In the genomic region with DNA sequence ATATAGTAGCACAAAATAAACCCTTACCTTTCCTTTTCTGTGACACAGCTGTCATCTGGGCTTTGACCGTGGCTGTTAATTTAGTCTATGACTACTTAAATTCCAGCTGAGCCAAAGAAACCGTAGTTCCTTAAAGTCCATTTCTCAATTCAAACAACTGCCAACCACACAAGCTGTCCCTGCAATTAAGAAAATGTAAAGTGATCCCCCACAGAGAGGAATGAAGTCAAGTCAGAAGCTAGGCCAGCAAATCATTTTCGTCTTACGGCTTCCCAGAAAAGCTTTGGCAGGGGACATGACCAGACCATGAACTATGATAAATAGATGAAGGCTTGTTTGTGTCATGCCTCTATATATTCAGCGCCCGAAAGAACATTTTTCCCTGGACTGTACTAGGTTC, we compare ENCODE assay signal across 16 cellular contexts. TPM values are rescaled to one million over a fixed set of nuclear protein-coding genes. Genes with fewer than 3 reads are reported as not detected.
DNase-seq lines count a peak whose midpoint lies in the region; ATAC-seq, FAIRE-seq and TF ChIP-seq lines count a peak whose summit lies in the region.
"Had no signal": no experiment of that assay in that cellular context is flagged by ENCODE, and none has a peak within 500 bp of the region (broad histone marks: within the 10 kb centered on the region; RNA-seq: fewer than 3 reads in every experiment).

No MANE protein-coding gene starts in this region.

- H2BK15ac ChIP-seq in H1 (ENCODE audit: low read length), result no peak overlapping the region

- no peak overlapping the region for H2BK12ac ChIP-seq in H1 (ENCODE audit: low read depth, low read length)

- H3K23ac ChIP-seq in H1 (ENCODE audit: insufficient read length), result no peak overlapping the region

- H3K4ac ChIP-seq in H1 (replicated peaks; ENCODE audit: insufficient read length, low read depth, low read length), result no peak overlapping the region

- H2BK20ac ChIP-seq in H1 (ENCODE audit: low read length), result no peak overlapping the region

- H4K91ac ChIP-seq in H1 (replicated peaks; ENCODE audit: insufficient read length, low read length), result no peak overlapping the region

- no peak overlapping the region for H3K56ac ChIP-seq in H1 (replicated peaks; ENCODE audit: insufficient read length, low read depth, low read length)

- H4K5ac ChIP-seq in H1 (ENCODE audit: insufficient read length, low read depth, low read length), result no peak overlapping the region

- no peak overlapping the region for H2AK5ac ChIP-seq in H1 (ENCODE audit: low read depth, low read length)

- intact Hi-C loops in aorta (cut with DNase I), result no loop called here

- 59% methylated on average over 6 of the region's 6 CpGs; no CpG with 5 or more reads in 1 of the 2 experiments for WGBS in H1 (ENCODE audit: extremely low coverage in 1 of 2, insufficient coverage in 1 of 2, insufficient read length in 1 of 2, insufficient replicate concordance in 2 of 2, low coverage in 1 of 2, low lambda C conversion rate in 2 of 2, missing lambda C conversion rate in 1 of 2), 2 experiments
- 21 to 22% methylated on average over 6 of the region's 6 CpGs for WGBS in aorta, 2 donors

- no peak overlapping the region for H3K27ac ChIP-seq in H1 (ENCODE audit: low read depth, low read length)
- H3K27ac ChIP-seq in aorta (ENCODE audit: low read depth in 1 of 2, low read length in 2 of 2), result no peak overlapping the region
- H3K27ac ChIP-seq: cardiac muscle cell, foreskin keratinocyte, left lung, neutrophil had no signal

- H3K27me3 ChIP-seq in H1 (replicated peaks in 1 of 4; ENCODE audit: control insufficient read depth in 3 of 4, extremely low read depth in 1 of 4, insufficient read depth in 3 of 4, low read length in 3 of 4) (no peaks in the 10 kb centered on the region), aorta (ENCODE audit: control insufficient read depth in 1 of 2, insufficient read depth in 2 of 2, low read length in 1 of 2) (no peaks in the 10 kb centered on the region), BE2C (peaks cover 6% of the 10 kb centered on the region; the same call in 1 of the 2 replicates)
- H3K27me3 ChIP-seq: cardiac muscle cell, foreskin keratinocyte, left lung, neutrophil had no signal

- H3K23me2 ChIP-seq in H1 (ENCODE audit: low read depth, low read length), result no peaks in the 10 kb centered on the region; the same call in 1 of the 2 replicates

- peak overlapping the region in 1 of 2 experiments; percentile 26; a peak in 1 of 4 replicates for H3K4me2 ChIP-seq in H1 (ENCODE audit: insufficient read depth in 1 of 2, low read depth in 2 of 2, low read length in 2 of 2)

- TF ChIP-seq EP300 in H1 (IDR thresholded peaks at IDR 0.05; ENCODE audit: borderline replicate concordance in 1 of 2, low read depth in 2 of 2, low read length in 2 of 2), result no peak

- no peaks in the 10 kb centered on the region for H3K9me3 ChIP-seq in H1 (ENCODE audit: insufficient read depth in 2 of 2, low read depth in 1 of 2, low read length in 1 of 2)
- no peaks in the 10 kb centered on the region for H3K9me3 ChIP-seq in aorta (ENCODE audit: control insufficient read depth, low read length)
- H3K9me3 ChIP-seq in BE2C, result no peaks in the 10 kb centered on the region
- H3K9me3 ChIP-seq: left lung, neutrophil had no signal

- no peaks in the 10 kb centered on the region for H3K79me1 ChIP-seq in H1 (ENCODE audit: low read depth, low read length)

- H3K9ac ChIP-seq in H1 (replicated peaks in 1 of 4; ENCODE audit: extremely low read depth in 1 of 4, low read depth in 3 of 4, low read length in 3 of 4), result no peak overlapping the region

- no peak for TF ChIP-seq CTCF in H1 (IDR thresholded peaks at IDR 0.05; ENCODE audit: control extremely low read depth in 1 of 3, insufficient read depth in 1 of 3, low read depth in 1 of 3, low read length in 3 of 3)
- TF ChIP-seq CTCF in BE2C (IDR thresholded peaks at IDR 0.05; ENCODE audit: low read depth, low read length), result no peak

- H2BK120ac ChIP-seq in H1 (replicated peaks; ENCODE audit: low read depth, low read length), result no peak overlapping the region

- ATAC-seq in aorta (ENCODE audit: low FRiP score) (no peak), GM19467 (IDR thresholded peaks at IDR 0.05; ENCODE audit: unreplicated experiment) (no peak), GM21390 (IDR thresholded peaks at IDR 0.05; ENCODE audit: unreplicated experiment) (no peak)
- ATAC-seq: foreskin keratinocyte; left lung; Panc1; stimulated activated effector memory CD8-positive, alpha-beta T cell treated with anti-CD3 and anti-CD28 coated beads, Interleukin-12 subunit alpha, Interleukin-12 subunit beta, amount 100 ng/mL, for 72 hours had no signal

- H3K18ac ChIP-seq in H1 (ENCODE audit: extremely low read depth, low read length), result no peak overlapping the region

- POLR2A ChIA-PET in H1 (lab: Charles Lee; ENCODE audit: partially characterized antibody), result interaction anchor here (1.6 kb wide), 1 partner anchor 8 kb away, joined by 5 read pairs; no protein-coding TSS in a partner anchor

- no peaks in the 10 kb centered on the region for H3K36me3 ChIP-seq in H1 (ENCODE audit: control insufficient read depth in 2 of 4, insufficient read depth in 4 of 4, low read length in 3 of 4)
- H3K36me3 ChIP-seq in aorta (ENCODE audit: control insufficient read depth in 1 of 2, insufficient read depth in 2 of 2, low read length in 1 of 2), result no peaks in the 10 kb centered on the region
- H3K36me3 ChIP-seq in BE2C, result no peaks in the 10 kb centered on the region
- H3K36me3 ChIP-seq: cardiac muscle cell, left lung, neutrophil had no signal

- peaks cover 0 to 6% (median 2%) of the 10 kb centered on the region in 4 experiments; a peak in 2 of 7 replicates for H3K4me1 ChIP-seq in H1 (replicated peaks in 1 of 4; ENCODE audit: control insufficient read depth in 3 of 4, insufficient read depth in 4 of 4, low read length in 3 of 4)
- H3K4me1 ChIP-seq in aorta (ENCODE audit: control insufficient read depth in 1 of 2, insufficient read depth in 2 of 2, low read length in 2 of 2), result no peaks in the 10 kb centered on the region
- H3K4me1 ChIP-seq in BE2C, result no peaks in the 10 kb centered on the region
- H3K4me1 ChIP-seq: foreskin keratinocyte, left lung had no signal

- H3K79me2 ChIP-seq in H1 (ENCODE audit: control insufficient read depth in 1 of 2, insufficient read depth in 2 of 2, low read length in 2 of 2), result no peaks in the 10 kb centered on the region

- FAIRE-seq in H54 (lab: Jason Lieb, UNC) (peak; percentile 90), H1 (lab: Jason Lieb, UNC) (peak; percentile 36)

- DNase-seq in H54 (ENCODE audit: insufficient read length, low spot score) (no peak), NCI-H69 (lab: John Stamatoyannopoulos, UW) (peak; percentile 35), H1 (ENCODE audit: low read depth in 1 of 2, low spot score in 2 of 2) (no peak), renal cortical epithelial cell (ENCODE audit: low read depth) (peak; percentile 27), aorta (no peak), BE2C (no peak)
- DNase-seq: activated CD8-positive, alpha-beta memory T cell treated with anti-CD3 and anti-CD28 coated beads, Interleukin-2, amount 50 U/mL, for 48 hours; left lung; NCI-H1694 had no signal

- no peak overlapping the region for H4K8ac ChIP-seq in H1 (ENCODE audit: extremely low read depth, insufficient read depth, low read length)

- TF ChIP-seq POLR2A in H54 (IDR thresholded peaks at IDR 0.05; ENCODE audit: low read depth, low read length) (no peak), H1 (IDR thresholded peaks at IDR 0.05; ENCODE audit: control extremely low read depth in 1 of 2, low read depth in 2 of 2, low read length in 2 of 2) (no peak)

- H2BK5ac ChIP-seq in H1 (ENCODE audit: low read depth, low read length), result no peak overlapping the region

- no peaks in the 10 kb centered on the region for H4K20me1 ChIP-seq in H1 (replicated peaks in 1 of 2; ENCODE audit: control insufficient read depth in 1 of 2, insufficient read depth in 2 of 2, low read length in 2 of 2)

- no peak overlapping the region for H3K14ac ChIP-seq in H1 (ENCODE audit: insufficient read length)

- no peak for TF ChIP-seq RAD21 in H1 (IDR thresholded peaks at IDR 0.05 in 1 of 2, conservative IDR thresholded peaks at IDR 0.05 in 1 of 2; ENCODE audit: low read depth in 2 of 2, low read length in 2 of 2)

- H3K4me3 ChIP-seq in H1 (ENCODE audit: extremely low read depth in 1 of 4, insufficient read depth in 2 of 4, low read depth in 3 of 4, low read length in 4 of 4) (no peak overlapping the region; a peak in 1 of 8 replicates), aorta (ENCODE audit: low read length in 2 of 2) (no peak overlapping the region), BE2C (ENCODE audit: low read depth, low read length) (no peak overlapping the region)
- H3K4me3 ChIP-seq: cardiac muscle cell, left lung had no signal

- H2AFZ ChIP-seq in H1 (ENCODE audit: low read length), result no peak overlapping the region

- CTCF ChIA-PET in H1 (lab: Charles Lee; ENCODE audit: partially characterized antibody), result no interaction called here

TF ChIP-seq in H1, 55 proteins besides CTCF, POLR2A, EP300 and RAD21:
- no peak for TF ChIP-seq SIN3A (conservative IDR thresholded peaks at IDR 0.05 in 1 of 2, IDR thresholded peaks at IDR 0.05 in 1 of 2; ENCODE audit: low read depth in 1 of 2, low read length in 2 of 2)
- no peak for TF ChIP-seq KDM1A (IDR thresholded peaks at IDR 0.05; ENCODE audit: borderline replicate concordance, low read length)
- no peak for TF ChIP-seq FOSL1 (IDR thresholded peaks at IDR 0.05; ENCODE audit: insufficient read depth, low read depth, low read length)
- no peak for TF ChIP-seq SP4 (IDR thresholded peaks at IDR 0.05; ENCODE audit: low read length)
- no peak for TF ChIP-seq HDAC2 (IDR thresholded peaks at IDR 0.05; ENCODE audit: borderline replicate concordance in 1 of 2, low read depth in 2 of 2, low read length in 2 of 2)
- TF ChIP-seq NANOG (IDR thresholded peaks at IDR 0.05; ENCODE audit: insufficient read depth, low read depth, low read length, poor library complexity, severe bottlenecking), result peak; percentile 14

RNA-seq across cellular contexts. Expression of a gene that starts 54.6 kb away (rescaled TPM):
- 30.8 and 32.6 TPM in 2 replicates for total RNA-seq in H1 (2021; fragmentation: NEBNext Ultra II Directional; extraction: Animal tissue kit (Norgen Biotek cat#: 25700))
- polyA plus RNA-seq in H1 (2011; rRNA removed) (12.5 and 18.7 TPM in 2 replicates), aorta (10 to 100 TPM; 38.6 to 39.1 TPM)
- 16.5 TPM for polyA plus RNA-seq in H1 (2011; cell fraction: cytosol; rRNA removed)
- 10.7 TPM for polyA plus RNA-seq in H1 (2011; cell fraction: nucleus; rRNA removed)
- polyA plus RNA-seq in H1 (2012, experiment 1 of 2), result 13.9 to 30.1 TPM (median 14.6 TPM) in 4 replicates
- 20.2 TPM for polyA plus RNA-seq in H1 (2012, experiment 2 of 2)
- 38.2 TPM for polyA plus RNA-seq in H1 (2013, experiment 1 of 2)
- 47.4 TPM for polyA plus RNA-seq in H1 (2013, experiment 2 of 2)
- 10.9 and 13.5 TPM in 2 replicates for polyA minus RNA-seq in H1 (2011; rRNA and poly(A)+ RNA removed)
- 9.8 TPM for polyA minus RNA-seq in H1 (2011; cell fraction: cytosol; rRNA and poly(A)+ RNA removed)
- 15.1 TPM for polyA minus RNA-seq in H1 (2011; cell fraction: nucleus; rRNA and poly(A)+ RNA removed)
- total RNA-seq in renal cortical epithelial cell (24.5 and 40.3 TPM in 2 replicates), aorta (100 to 1,000 TPM in 1 of 2 donors, 10 to 100 TPM in 1; 52.8 to 103 TPM)
- 10.6 TPM for polyA plus RNA-seq in BE2C (2012; ENCODE audit: insufficient read depth, insufficient read length, low read depth)

Comparison
In these comparisons a context has a peak if more than half of its experiments do, and no peak if none do; other contexts are left out.
1. DNase-seq: peak in NCI-H69 (single experiment) and renal cortical epithelial cell (single experiment); none in H54 (single experiment), H1 (0 of 2), aorta (0 of 2) and BE2C (single experiment).